ENCODE assay signal across 12 cellular contexts in the genomic region with DNA sequence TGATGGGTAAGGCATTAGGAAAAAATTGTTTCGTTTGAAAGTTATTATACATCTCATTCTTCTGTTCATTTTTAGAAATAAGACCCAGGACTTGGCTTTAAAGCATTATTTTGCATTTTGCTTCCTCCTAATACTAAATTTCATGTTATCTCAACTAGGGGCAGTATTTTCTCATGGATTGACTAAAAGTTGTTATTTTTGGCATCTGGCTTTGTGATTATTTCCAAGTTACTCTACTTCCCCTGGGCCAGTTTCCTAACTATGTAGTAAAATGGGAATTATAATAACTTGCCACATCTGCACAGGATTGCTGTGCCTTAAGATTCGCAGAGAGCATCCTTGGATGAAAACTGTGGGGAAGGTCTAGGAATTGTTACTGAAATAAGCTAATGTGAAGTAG. TPM values are rescaled to one million over a fixed set of nuclear protein-coding genes. Genes with fewer than 3 reads are reported as not detected.
DNase-seq lines count a peak whose midpoint lies in the region; ATAC-seq and TF ChIP-seq lines count a peak whose summit lies in the region.
"Had no signal": no experiment of that assay in that cellular context is flagged by ENCODE, and none has a peak within 500 bp of the region (broad histone marks: within the 10 kb centered on the region; RNA-seq: fewer than 3 reads in every experiment).

No MANE protein-coding gene starts in this region.

- H3K36me3 Mint-ChIP-seq in stimulated activated naive CD8-positive, alpha-beta T cell treated with anti-CD3 and anti-CD28 coated beads, Interleukin-15, Interleukin-2, amounts not matched to agents 100 ng/mL and 50 ng/mL, for 24 hours (ENCODE audit: low read depth), result peaks cover 26% of the 10 kb centered on the region
- peaks cover 62% of the 10 kb centered on the region for H3K36me3 Mint-ChIP-seq in activated T-helper 2 cell treated with anti-CD3 and anti-CD28 coated beads, Interferon-gamma antibody, Interleukin-2, Interleukin-4, amounts not matched to agents 10 μg/mL and 5 μg/mL and 100 μg/mL, durations not matched to agents 14 hours and 24 hours and 36 hours (ENCODE audit: low read depth)

- H3K27ac Mint-ChIP-seq in stimulated activated naive CD8-positive, alpha-beta T cell treated with anti-CD3 and anti-CD28 coated beads, Interleukin-15, Interleukin-2, amounts not matched to agents 100 ng/mL and 50 ng/mL, for 24 hours, result peak overlapping the region; percentile 61
- H3K27ac Mint-ChIP-seq in activated T-helper 2 cell treated with anti-CD3 and anti-CD28 coated beads, Interferon-gamma antibody, Interleukin-2, Interleukin-4, amounts not matched to agents 10 μg/mL and 5 μg/mL and 100 μg/mL, durations not matched to agents 14 hours and 24 hours and 36 hours, result peak overlapping the region; percentile 94

- no peak for TF ChIP-seq CTCF in fibroblast of villous mesenchyme (IDR thresholded peaks at IDR 0.05; ENCODE audit: insufficient read depth, low read depth, low read length)

- peak overlapping the region; percentile 97 for H3K4me3 ChIP-seq in fibroblast of villous mesenchyme (ENCODE audit: low read depth, low read length)
- H3K4me3 ChIP-seq: thoracic aorta had no signal

- no peak for DNase-seq in stimulated activated naive CD8-positive, alpha-beta T cell treated with anti-CD3 and anti-CD28 coated beads, Interleukin-15, Interleukin-2, amounts not matched to agents 100 U/mL and 50 U/mL, for 24 hours
- no peak for DNase-seq in activated T-helper 2 cell treated with anti-CD3 and anti-CD28 coated beads, Interferon-gamma antibody, Interleukin-2, Interleukin-4, amounts not matched to agents 10 μg/mL and 5 μg/mL and 100 μg/mL, durations not matched to agents 14 hours and 24 hours and 36 hours (ENCODE audit: low spot score)
- DNase-seq in fibroblast of villous mesenchyme (ENCODE audit: low read depth), result no peak
- no peak for DNase-seq in NCI-H526 (lab: John Stamatoyannopoulos, UW)
- DNase-seq in NCI-H345 (lab: John Stamatoyannopoulos, UW), result no peak
- DNase-seq in NCI-H146 treated with DMSO at 0.1 percent for 48 hours (lab: John Stamatoyannopoulos, UW; ENCODE audit: unreplicated experiment), result no peak
- no peak for DNase-seq in T-helper 9 cell
- DNase-seq: hypothalamus, NCI-H1417 treated with DMSO at 0.1 percent for 48 hours had no signal

- peaks cover 47% of the 10 kb centered on the region for H3K4me1 Mint-ChIP-seq in stimulated activated naive CD8-positive, alpha-beta T cell treated with anti-CD3 and anti-CD28 coated beads, Interleukin-15, Interleukin-2, amounts not matched to agents 100 ng/mL and 50 ng/mL, for 24 hours (ENCODE audit: low read depth)
- H3K4me1 Mint-ChIP-seq in activated T-helper 2 cell treated with anti-CD3 and anti-CD28 coated beads, Interferon-gamma antibody, Interleukin-2, Interleukin-4, amounts not matched to agents 10 μg/mL and 5 μg/mL and 100 μg/mL, durations not matched to agents 14 hours and 24 hours and 36 hours (ENCODE audit: low read depth), result peaks cover 37% of the 10 kb centered on the region

- intact Hi-C loops in activated T-helper 2 cell treated with anti-CD3 and anti-CD28 coated beads, Interferon-gamma antibody, Interleukin-2, Interleukin-4, amounts not matched to agents 10 μg/mL and 5 μg/mL and 100 μg/mL, durations not matched to agents 14 hours and 24 hours and 36 hours (cut with micrococcal nuclease), result loop anchor here (2.0 kb wide), 1 partner anchor 295 kb away; no protein-coding TSS in a partner anchor

- ATAC-seq in stimulated activated naive CD8-positive, alpha-beta T cell treated with anti-CD3 and anti-CD28 coated beads, Interleukin-15, Interleukin-2, amounts not matched to agents 100 U/mL and 50 U/mL, for 24 hours, result no peak
- ATAC-seq: activated CD4-positive, CD25-positive, alpha-beta regulatory T cell treated with anti-CD3 and anti-CD28 coated beads, Interleukin-2, amount 50 U/mL, for 24 hours had no signal

- H3K4me3 Mint-ChIP-seq in stimulated activated naive CD8-positive, alpha-beta T cell treated with anti-CD3 and anti-CD28 coated beads, Interleukin-15, Interleukin-2, amounts not matched to agents 100 ng/mL and 50 ng/mL, for 24 hours, result peak overlapping the region; percentile 96
- peak overlapping the region; percentile 100 for H3K4me3 Mint-ChIP-seq in activated T-helper 2 cell treated with anti-CD3 and anti-CD28 coated beads, Interferon-gamma antibody, Interleukin-2, Interleukin-4, amounts not matched to agents 10 μg/mL and 5 μg/mL and 100 μg/mL, durations not matched to agents 14 hours and 24 hours and 36 hours (ENCODE audit: low read depth)

- no peaks in the 10 kb centered on the region for H3K9me3 Mint-ChIP-seq in stimulated activated naive CD8-positive, alpha-beta T cell treated with anti-CD3 and anti-CD28 coated beads, Interleukin-15, Interleukin-2, amounts not matched to agents 100 ng/mL and 50 ng/mL, for 24 hours
- H3K9me3 Mint-ChIP-seq in activated T-helper 2 cell treated with anti-CD3 and anti-CD28 coated beads, Interferon-gamma antibody, Interleukin-2, Interleukin-4, amounts not matched to agents 10 μg/mL and 5 μg/mL and 100 μg/mL, durations not matched to agents 14 hours and 24 hours and 36 hours, result no peaks in the 10 kb centered on the region

- H3K27me3 Mint-ChIP-seq in stimulated activated naive CD8-positive, alpha-beta T cell treated with anti-CD3 and anti-CD28 coated beads, Interleukin-15, Interleukin-2, amounts not matched to agents 100 ng/mL and 50 ng/mL, for 24 hours, result no peaks in the 10 kb centered on the region
- no peaks in the 10 kb centered on the region for H3K27me3 Mint-ChIP-seq in activated T-helper 2 cell treated with anti-CD3 and anti-CD28 coated beads, Interferon-gamma antibody, Interleukin-2, Interleukin-4, amounts not matched to agents 10 μg/mL and 5 μg/mL and 100 μg/mL, durations not matched to agents 14 hours and 24 hours and 36 hours (ENCODE audit: low read depth)

RNA-seq across cellular contexts. Expression of a gene that starts 3.0 kb away (rescaled TPM):
- total RNA-seq in activated T-helper 2 cell treated with anti-CD3 and anti-CD28 coated beads, Interferon-gamma antibody, Interleukin-2, Interleukin-4, amounts not matched to agents 10 μg/mL and 5 μg/mL and 100 μg/mL, durations not matched to agents 14 hours and 24 hours and 36 hours, result 527 and 540 TPM in 2 replicates
- 57.3 and 58.7 TPM in 2 replicates for total RNA-seq in fibroblast of villous mesenchyme
